30 cellular contexts compared by ENCODE assay signal in the genomic region with DNA sequence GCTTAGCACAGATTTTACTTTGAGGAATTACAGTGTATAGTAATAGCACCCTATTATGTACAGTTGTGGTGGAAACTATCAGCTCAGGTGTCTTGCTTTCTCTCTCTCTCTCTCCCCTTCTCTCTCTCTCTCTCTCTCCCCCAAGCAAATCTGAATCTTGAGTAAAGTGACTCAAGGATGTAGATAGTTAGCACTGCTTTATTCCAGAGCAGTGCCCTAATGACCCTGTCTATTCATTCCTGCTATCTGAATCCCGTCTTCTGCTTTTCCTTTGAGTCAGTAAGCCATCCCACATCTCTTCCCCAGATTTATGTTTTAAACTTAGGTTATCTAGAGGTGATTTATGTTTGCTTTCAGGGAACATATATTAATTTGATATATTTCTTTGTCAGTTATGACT. TPM values are rescaled to one million over a fixed set of nuclear protein-coding genes. Genes with fewer than 3 reads are reported as not detected.
"Had no signal": no experiment of that assay in that cellular context is flagged by ENCODE, and none has a peak within 500 bp of the region (broad histone marks: within the 10 kb centered on the region; RNA-seq: fewer than 3 reads in every experiment).

No MANE protein-coding gene starts in this region.

- H3K9me3 ChIP-seq: left ventricle myocardium inferior, neutrophil, ovary, stomach, testis, thyroid gland, transverse colon, upper lobe of left lung, vagina had no signal

- DNase-seq: left ventricle myocardium inferior; mesendoderm; naive B cell; natural killer cell; nephron progenitor cell; ovary; retina; right cardiac atrium; stimulated activated CD4-positive, alpha-beta T cell treated with anti-CD3 and anti-CD28 coated beads, Interleukin-12 subunit alpha, Interleukin-12 subunit beta, amount 100 ng/mL, for 4 hours; stimulated activated CD4-positive, alpha-beta T cell treated with anti-CD3 and anti-CD28 coated beads, Interleukin-15, amount 100 ng/mL, for 24 hours; stimulated activated CD4-positive, alpha-beta T cell treated with anti-CD3 and anti-CD28 coated beads, Interleukin-2, amount 100 ng/mL, for 24 hours; stimulated activated CD4-positive, alpha-beta T cell treated with anti-CD3 and anti-CD28 coated beads, Interleukin-4, amount 100 ng/mL, for 1 hour; stimulated activated naive B cell treated with anti-CD40 and anti-IgM and Interleukin-4, amounts not matched to agents 10 μg/mL and 1 μg/mL and 100 μg/mL, for 72 hours; stimulated activated naive CD8-positive, alpha-beta T cell treated with anti-CD3 and anti-CD28 coated beads, Interleukin-15, Interleukin-2, amounts not matched to agents 100 U/mL and 50 U/mL, for 24 hours; stomach; testis; thyroid gland; transverse colon; upper lobe of left lung had no signal

- H3K4me3 ChIP-seq: left ventricle myocardium inferior, lung, neural progenitor cell, ovary, skin epidermis, stomach, testis, thyroid gland, transverse colon, upper lobe of left lung, vagina had no signal

- H3K27me3 ChIP-seq: ovary, testis, thyroid gland, vagina had no signal

- H3K4me2 ChIP-seq: neural progenitor cell had no signal

- ATAC-seq: natural killer cell; right cardiac atrium; sciatic nerve; stimulated activated naive B cell treated with anti-CD40 and anti-IgM and Interleukin-4, amounts not matched to agents 10 μg/mL and 1 μg/mL and 100 μg/mL, for 72 hours; stimulated activated naive CD8-positive, alpha-beta T cell treated with anti-CD3 and anti-CD28 coated beads, Interleukin-15, Interleukin-2, amounts not matched to agents 100 U/mL and 50 U/mL, for 24 hours had no signal

- H3K36me3 ChIP-seq: left ventricle myocardium inferior, neural progenitor cell, neutrophil, ovary, stomach, thyroid gland, transverse colon, upper lobe of left lung, vagina had no signal

- H3K27ac ChIP-seq: left ventricle myocardium inferior, neural progenitor cell, neutrophil, ovary, skin epidermis, stomach, testis, thyroid gland, transverse colon, upper lobe of left lung, vagina had no signal

- H3K9ac ChIP-seq: neural progenitor cell had no signal

- H2AFZ ChIP-seq: neural progenitor cell had no signal

RNA-seq across cellular contexts. Expression of a gene that starts 5.2 kb away (rescaled TPM):
- total RNA-seq: lower leg skin, progenitor cell of endocrine pancreas, sciatic nerve had no signal

RNA-seq across cellular contexts. Expression of a gene that starts 24.5 kb away (rescaled TPM):
- total RNA-seq: kidney epithelial cell, lower leg skin, lung, mesothelial cell of epicardium, natural killer cell, progenitor cell of endocrine pancreas, transverse colon, vagina had no signal
- polyA plus RNA-seq: lung had no signal

RNA-seq across cellular contexts. Expression of a gene that starts 57.0 kb away (rescaled TPM):
- total RNA-seq: mononuclear cell, natural killer cell had no signal
